8 cellular contexts compared by ENCODE assay signal in the genomic region with DNA sequence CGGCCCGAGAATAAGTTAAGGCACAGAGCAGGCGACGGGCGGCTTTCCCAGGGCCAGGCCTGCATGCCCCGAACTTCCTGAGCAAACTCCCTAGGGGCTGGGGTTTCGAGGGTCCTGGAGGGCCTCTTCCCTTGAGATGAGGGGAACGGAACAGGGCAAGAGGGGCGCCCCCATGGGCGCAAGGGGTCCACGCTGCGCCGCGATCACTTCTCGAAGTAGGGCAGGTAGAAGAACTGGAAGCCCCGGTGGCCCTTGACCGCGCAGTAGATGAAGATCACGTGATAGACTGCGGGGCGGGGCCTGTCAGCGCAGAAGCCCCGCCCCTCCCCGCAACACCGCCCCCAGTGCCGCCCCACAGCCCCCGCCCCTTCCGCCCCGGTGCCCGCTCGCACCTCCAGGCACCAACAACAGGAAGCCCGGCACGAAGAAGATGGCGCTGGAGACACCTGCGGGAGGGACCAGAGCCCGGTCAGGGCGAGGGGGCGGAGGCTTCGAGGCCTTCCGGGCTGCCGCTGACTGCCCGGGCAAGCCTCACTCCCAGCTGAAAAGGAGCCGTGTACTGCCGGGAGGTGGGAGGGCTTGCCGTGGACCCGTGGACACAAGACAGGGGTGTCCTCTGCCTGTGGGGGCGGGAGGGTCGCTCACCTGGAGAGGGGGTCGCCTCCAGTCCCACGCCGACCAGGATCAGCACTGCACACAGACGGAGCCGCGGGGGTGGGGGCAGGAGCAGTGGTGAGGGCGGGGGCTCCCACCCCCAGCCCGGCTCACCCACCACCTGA. TPM values are rescaled to one million over a fixed set of nuclear protein-coding genes. Genes with fewer than 3 reads are reported as not detected.
DNase-seq lines count a peak whose midpoint lies in the region; ATAC-seq, FAIRE-seq and TF ChIP-seq lines count a peak whose summit lies in the region.

No MANE protein-coding gene starts in this region.

- DNase-seq in GM12892 (ENCODE audit: insufficient read length), result peak; percentile 95
- DNase-seq in NCI-H2171 (lab: John Stamatoyannopoulos, UW), result peak; percentile 90
- DNase-seq in activated CD4-positive, CD25-positive, alpha-beta regulatory T cell treated with anti-CD3 and anti-CD28 coated beads, Interleukin-2, amount 50 U/mL, for 72 hours, result peak; percentile 92
- DNase-seq in cerebellum (ENCODE audit: low spot score), result peak; percentile 94
- DNase-seq in kidney tubule cell (ENCODE audit: low spot score), result peak; percentile 94
- DNase-seq in stimulated activated CD4-positive, alpha-beta T cell treated with anti-CD3 and anti-CD28 coated beads, Interleukin-15, amount 100 ng/mL, for 48 hours (ENCODE audit: low read depth in 2 of 2), result peak; percentile 91 to 92
- DNase-seq in D721Med (ENCODE audit: insufficient read length, low spot score), result no peak

- ATAC-seq in HG02970 (IDR thresholded peaks at IDR 0.05; ENCODE audit: low FRiP score, unreplicated experiment), result peak; percentile 54

- TF ChIP-seq CTCF in D721Med (IDR thresholded peaks at IDR 0.05; ENCODE audit: insufficient read depth, missing control alignments), result no peak

- peak; percentile 85 for TF ChIP-seq POLR2A in GM12892 (IDR thresholded peaks at IDR 0.05; ENCODE audit: low read depth, low read length)

- FAIRE-seq in GM12892 (lab: Jason Lieb, UNC) (peak; percentile 98), D721Med (lab: Jason Lieb, UNC) (no peak)

RNA-seq across cellular contexts. Expression of a gene that starts 4.5 kb away (rescaled TPM):
- 28.4 TPM for polyA plus RNA-seq in GM12892 (2012; ENCODE audit: missing spikeins)
- 12.3 TPM for total RNA-seq in cerebellum

RNA-seq across cellular contexts. Expression of a gene that starts 9.4 kb away (rescaled TPM):
- polyA plus RNA-seq in GM12892 (2012; ENCODE audit: missing spikeins), result 0.59 TPM
- total RNA-seq in cerebellum, result 0.27 TPM

RNA-seq across cellular contexts. Expression of a gene that starts 12.1 kb away (rescaled TPM):
- 0.19 TPM for polyA plus RNA-seq in GM12892 (2012; ENCODE audit: missing spikeins)
- total RNA-seq in cerebellum, result not detected

RNA-seq across cellular contexts. Expression of a gene that starts 18.2 kb away (rescaled TPM):
- 96.4 TPM for polyA plus RNA-seq in GM12892 (2012; ENCODE audit: missing spikeins)
- 29.1 TPM for total RNA-seq in cerebellum

RNA-seq across cellular contexts. Expression of a gene that starts 21.3 kb away (rescaled TPM):
- 18.3 TPM for polyA plus RNA-seq in GM12892 (2012; ENCODE audit: missing spikeins)
- 18.6 TPM for total RNA-seq in cerebellum
